In genomic region chr2:98608118-98608961, GRCh38 we compare ENCODE assay signal across 1 cellular context.
TF ChIP-seq lines count a peak whose summit lies in the region.

COA5 (minus strand) TSS chr2:98608512; CDS start chr2:98608405, 107 bp downstream.
A gene with protein sequence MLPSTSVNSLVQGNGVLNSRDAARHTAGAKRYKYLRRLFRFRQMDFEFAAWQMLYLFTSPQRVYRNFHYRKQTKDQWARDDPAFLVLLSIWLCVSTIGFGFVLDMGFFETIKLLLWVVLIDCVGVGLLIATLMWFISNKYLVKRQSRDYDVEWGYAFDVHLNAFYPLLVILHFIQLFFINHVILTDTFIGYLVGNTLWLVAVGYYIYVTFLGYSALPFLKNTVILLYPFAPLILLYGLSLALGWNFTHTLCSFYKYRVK (plus strand): TSS chr2:98608589. CDS start chr2:98609760, 1,171 bp downstream.

TF ChIP-seq in HepG2, 621 proteins besides CTCF, POLR2A, EP300 and RAD21 (continued from another document and continues in another):
- TF ChIP-seq GMEB1 (CRISPR knock-in tag; IDR thresholded peaks at IDR 0.05; ENCODE audit: borderline replicate concordance) (peak; percentile 97), ZBTB7B (CRISPR knock-in tag; IDR thresholded peaks at IDR 0.05) (peak; percentile 86), KLF12 (CRISPR knock-in tag; IDR thresholded peaks at IDR 0.05; ENCODE audit: borderline replicate concordance) (peak; percentile 92), HNRNPK (IDR thresholded peaks at IDR 0.05; ENCODE audit: low read depth, low read length, poor library complexity, severe bottlenecking) (peak; percentile 95), MED8 (CRISPR knock-in tag; IDR thresholded peaks at IDR 0.05; ENCODE audit: insufficient replicate concordance) (peak; percentile 91), ZNF572 (CRISPR knock-in tag; IDR thresholded peaks at IDR 0.05) (peak; percentile 87; the same call in 1 of the 2 replicates), ESRRA (CRISPR knock-in tag; IDR thresholded peaks at IDR 0.05; ENCODE audit: low read depth) (peak; percentile 91), ZNF629 (CRISPR knock-in tag; conservative IDR thresholded peaks at IDR 0.05) (peak; percentile 45; the same call in 1 of the 2 replicates), ZNF563 (CRISPR knock-in tag; IDR thresholded peaks at IDR 0.05) (peak; percentile 97), ZNF556 (CRISPR knock-in tag; IDR thresholded peaks at IDR 0.05; ENCODE audit: borderline replicate concordance) (peak; percentile 87), ZNF138 (CRISPR knock-in tag; IDR thresholded peaks at IDR 0.05; ENCODE audit: low read depth) (peak; percentile 94), TARDBP (CRISPR knock-in tag; IDR thresholded peaks at IDR 0.05) (peak; percentile 96), HMG20A (CRISPR knock-in tag; IDR thresholded peaks at IDR 0.05; ENCODE audit: borderline replicate concordance) (no peak; the same call in 1 of the 2 replicates), NONO (IDR thresholded peaks at IDR 0.05) (no peak), NONO (CRISPR knock-in tag; conservative IDR thresholded peaks at IDR 0.05) (peak; percentile 98), CREM (IDR thresholded peaks at IDR 0.05) (peak; percentile 63; the same call in 1 of the 2 replicates), CREM (CRISPR knock-in tag; IDR thresholded peaks at IDR 0.05) (no peak), MATR3 (CRISPR knock-in tag; IDR thresholded peaks at IDR 0.05) (no peak), KDM5B (CRISPR knock-in tag; IDR thresholded peaks at IDR 0.05; ENCODE audit: borderline replicate concordance) (peak; percentile 92), KDM4B (CRISPR knock-in tag; IDR thresholded peaks at IDR 0.05) (peak; percentile 64; the same call in 1 of the 2 replicates), XRCC5 (optimal IDR thresholded peaks at IDR 0.05; ENCODE audit: low read length) (peak; percentile 90), SETDB1 (CRISPR knock-in tag; IDR thresholded peaks at IDR 0.05; ENCODE audit: borderline replicate concordance) (no peak), ZKSCAN5 (CRISPR knock-in tag; IDR thresholded peaks at IDR 0.05) (0 out of 2 replicates have a peak, but pooled peaks have one; percentile 27), PAF1 (CRISPR knock-in tag; IDR thresholded peaks at IDR 0.05) (no peak), ZNF256 (CRISPR knock-in tag; conservative IDR thresholded peaks at IDR 0.05) (no peak; the same call in 1 of the 2 replicates), CBX5 (CRISPR knock-in tag; IDR thresholded peaks at IDR 0.05; ENCODE audit: borderline replicate concordance) (peak; percentile 64; the same call in 1 of the 2 replicates), CC2D1A (CRISPR knock-in tag; IDR thresholded peaks at IDR 0.05) (no peak), NFIC (IDR thresholded peaks at IDR 0.05; ENCODE audit: low read length) (no peak; the same call in 1 of the 2 replicates), TBP (CRISPR knock-in tag; IDR thresholded peaks at IDR 0.05) (no peak), ZNF33A (CRISPR knock-in tag; IDR thresholded peaks at IDR 0.05; ENCODE audit: borderline replicate concordance) (peak; percentile 98), MYNN (CRISPR knock-in tag; IDR thresholded peaks at IDR 0.05; ENCODE audit: low read depth) (peak; percentile 37; the same call in 1 of the 2 replicates), RFXANK (CRISPR knock-in tag; IDR thresholded peaks at IDR 0.05) (peak; percentile 78; the same call in 1 of the 2 replicates), ZNF20 (CRISPR knock-in tag; IDR thresholded peaks at IDR 0.05) (peak; percentile 80; the same call in 1 of the 2 replicates), ZNF562 (CRISPR knock-in tag; IDR thresholded peaks at IDR 0.05; ENCODE audit: borderline replicate concordance) (no peak), ZNF850 (CRISPR knock-in tag; conservative IDR thresholded peaks at IDR 0.05) (peak; percentile 67; the same call in 1 of the 2 replicates), FOXO4 (CRISPR knock-in tag; conservative IDR thresholded peaks at IDR 0.05) (0 out of 2 replicates have a peak, but pooled peaks have one; percentile 4), ZNF7 (CRISPR knock-in tag; IDR thresholded peaks at IDR 0.05) (no peak), ATF4 (CRISPR knock-in tag; IDR thresholded peaks at IDR 0.05) (peak in 1 of 2 experiments; percentile 80; a peak in 2 of 4 replicates)
- TF ChIP-seq, protein P1, sequence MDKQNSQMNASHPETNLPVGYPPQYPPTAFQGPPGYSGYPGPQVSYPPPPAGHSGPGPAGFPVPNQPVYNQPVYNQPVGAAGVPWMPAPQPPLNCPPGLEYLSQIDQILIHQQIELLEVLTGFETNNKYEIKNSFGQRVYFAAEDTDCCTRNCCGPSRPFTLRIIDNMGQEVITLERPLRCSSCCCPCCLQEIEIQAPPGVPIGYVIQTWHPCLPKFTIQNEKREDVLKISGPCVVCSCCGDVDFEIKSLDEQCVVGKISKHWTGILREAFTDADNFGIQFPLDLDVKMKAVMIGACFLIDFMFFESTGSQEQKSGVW (CRISPR knock-in tag; IDR thresholded peaks at IDR 0.05; ENCODE audit: borderline replicate concordance): peak; percentile 70; the same call in 1 of the 2 replicates
- TF ChIP-seq, protein P2, sequence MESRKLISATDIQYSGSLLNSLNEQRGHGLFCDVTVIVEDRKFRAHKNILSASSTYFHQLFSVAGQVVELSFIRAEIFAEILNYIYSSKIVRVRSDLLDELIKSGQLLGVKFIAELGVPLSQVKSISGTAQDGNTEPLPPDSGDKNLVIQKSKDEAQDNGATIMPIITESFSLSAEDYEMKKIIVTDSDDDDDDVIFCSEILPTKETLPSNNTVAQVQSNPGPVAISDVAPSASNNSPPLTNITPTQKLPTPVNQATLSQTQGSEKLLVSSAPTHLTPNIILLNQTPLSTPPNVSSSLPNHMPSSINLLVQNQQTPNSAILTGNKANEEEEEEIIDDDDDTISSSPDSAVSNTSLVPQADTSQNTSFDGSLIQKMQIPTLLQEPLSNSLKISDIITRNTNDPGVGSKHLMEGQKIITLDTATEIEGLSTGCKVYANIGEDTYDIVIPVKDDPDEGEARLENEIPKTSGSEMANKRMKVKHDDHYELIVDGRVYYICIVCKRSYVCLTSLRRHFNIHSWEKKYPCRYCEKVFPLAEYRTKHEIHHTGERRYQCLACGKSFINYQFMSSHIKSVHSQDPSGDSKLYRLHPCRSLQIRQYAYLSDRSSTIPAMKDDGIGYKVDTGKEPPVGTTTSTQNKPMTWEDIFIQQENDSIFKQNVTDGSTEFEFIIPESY (CRISPR knock-in tag; IDR thresholded peaks at IDR 0.05): peak; percentile 51
- TF ChIP-seq, protein P3, sequence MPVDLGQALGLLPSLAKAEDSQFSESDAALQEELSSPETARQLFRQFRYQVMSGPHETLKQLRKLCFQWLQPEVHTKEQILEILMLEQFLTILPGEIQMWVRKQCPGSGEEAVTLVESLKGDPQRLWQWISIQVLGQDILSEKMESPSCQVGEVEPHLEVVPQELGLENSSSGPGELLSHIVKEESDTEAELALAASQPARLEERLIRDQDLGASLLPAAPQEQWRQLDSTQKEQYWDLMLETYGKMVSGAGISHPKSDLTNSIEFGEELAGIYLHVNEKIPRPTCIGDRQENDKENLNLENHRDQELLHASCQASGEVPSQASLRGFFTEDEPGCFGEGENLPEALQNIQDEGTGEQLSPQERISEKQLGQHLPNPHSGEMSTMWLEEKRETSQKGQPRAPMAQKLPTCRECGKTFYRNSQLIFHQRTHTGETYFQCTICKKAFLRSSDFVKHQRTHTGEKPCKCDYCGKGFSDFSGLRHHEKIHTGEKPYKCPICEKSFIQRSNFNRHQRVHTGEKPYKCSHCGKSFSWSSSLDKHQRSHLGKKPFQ (CRISPR knock-in tag; IDR thresholded peaks at IDR 0.05; ENCODE audit: insufficient replicate concordance): peak; percentile 96
- TF ChIP-seq, protein P4, sequence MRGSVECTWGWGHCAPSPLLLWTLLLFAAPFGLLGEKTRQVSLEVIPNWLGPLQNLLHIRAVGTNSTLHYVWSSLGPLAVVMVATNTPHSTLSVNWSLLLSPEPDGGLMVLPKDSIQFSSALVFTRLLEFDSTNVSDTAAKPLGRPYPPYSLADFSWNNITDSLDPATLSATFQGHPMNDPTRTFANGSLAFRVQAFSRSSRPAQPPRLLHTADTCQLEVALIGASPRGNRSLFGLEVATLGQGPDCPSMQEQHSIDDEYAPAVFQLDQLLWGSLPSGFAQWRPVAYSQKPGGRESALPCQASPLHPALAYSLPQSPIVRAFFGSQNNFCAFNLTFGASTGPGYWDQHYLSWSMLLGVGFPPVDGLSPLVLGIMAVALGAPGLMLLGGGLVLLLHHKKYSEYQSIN (CRISPR knock-in tag; IDR thresholded peaks at IDR 0.05; ENCODE audit: borderline replicate concordance): no peak
- TF ChIP-seq, protein P5, sequence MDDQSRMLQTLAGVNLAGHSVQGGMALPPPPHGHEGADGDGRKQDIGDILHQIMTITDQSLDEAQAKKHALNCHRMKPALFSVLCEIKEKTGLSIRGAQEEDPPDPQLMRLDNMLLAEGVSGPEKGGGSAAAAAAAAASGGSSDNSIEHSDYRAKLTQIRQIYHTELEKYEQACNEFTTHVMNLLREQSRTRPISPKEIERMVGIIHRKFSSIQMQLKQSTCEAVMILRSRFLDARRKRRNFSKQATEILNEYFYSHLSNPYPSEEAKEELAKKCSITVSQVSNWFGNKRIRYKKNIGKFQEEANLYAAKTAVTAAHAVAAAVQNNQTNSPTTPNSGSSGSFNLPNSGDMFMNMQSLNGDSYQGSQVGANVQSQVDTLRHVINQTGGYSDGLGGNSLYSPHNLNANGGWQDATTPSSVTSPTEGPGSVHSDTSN (CRISPR knock-in tag; IDR thresholded peaks at IDR 0.05; ENCODE audit: borderline replicate concordance): no peak
- TF ChIP-seq, protein P6, sequence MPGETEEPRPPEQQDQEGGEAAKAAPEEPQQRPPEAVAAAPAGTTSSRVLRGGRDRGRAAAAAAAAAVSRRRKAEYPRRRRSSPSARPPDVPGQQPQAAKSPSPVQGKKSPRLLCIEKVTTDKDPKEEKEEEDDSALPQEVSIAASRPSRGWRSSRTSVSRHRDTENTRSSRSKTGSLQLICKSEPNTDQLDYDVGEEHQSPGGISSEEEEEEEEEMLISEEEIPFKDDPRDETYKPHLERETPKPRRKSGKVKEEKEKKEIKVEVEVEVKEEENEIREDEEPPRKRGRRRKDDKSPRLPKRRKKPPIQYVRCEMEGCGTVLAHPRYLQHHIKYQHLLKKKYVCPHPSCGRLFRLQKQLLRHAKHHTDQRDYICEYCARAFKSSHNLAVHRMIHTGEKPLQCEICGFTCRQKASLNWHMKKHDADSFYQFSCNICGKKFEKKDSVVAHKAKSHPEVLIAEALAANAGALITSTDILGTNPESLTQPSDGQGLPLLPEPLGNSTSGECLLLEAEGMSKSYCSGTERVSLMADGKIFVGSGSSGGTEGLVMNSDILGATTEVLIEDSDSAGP (CRISPR knock-in tag; IDR thresholded peaks at IDR 0.05; ENCODE audit: borderline replicate concordance): peak; percentile 97
- TF ChIP-seq, protein P7, sequence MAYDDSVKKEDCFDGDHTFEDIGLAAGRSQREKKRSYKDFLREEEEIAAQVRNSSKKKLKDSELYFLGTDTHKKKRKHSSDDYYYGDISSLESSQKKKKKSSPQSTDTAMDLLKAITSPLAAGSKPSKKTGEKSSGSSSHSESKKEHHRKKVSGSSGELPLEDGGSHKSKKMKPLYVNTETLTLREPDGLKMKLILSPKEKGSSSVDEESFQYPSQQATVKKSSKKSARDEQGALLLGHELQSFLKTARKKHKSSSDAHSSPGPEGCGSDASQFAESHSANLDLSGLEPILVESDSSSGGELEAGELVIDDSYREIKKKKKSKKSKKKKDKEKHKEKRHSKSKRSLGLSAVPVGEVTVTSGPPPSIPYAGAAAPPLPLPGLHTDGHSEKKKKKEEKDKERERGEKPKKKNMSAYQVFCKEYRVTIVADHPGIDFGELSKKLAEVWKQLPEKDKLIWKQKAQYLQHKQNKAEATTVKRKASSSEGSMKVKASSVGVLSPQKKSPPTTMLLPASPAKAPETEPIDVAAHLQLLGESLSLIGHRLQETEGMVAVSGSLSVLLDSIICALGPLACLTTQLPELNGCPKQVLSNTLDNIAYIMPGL (CRISPR knock-in tag; IDR thresholded peaks at IDR 0.05; ENCODE audit: borderline replicate concordance in 1 of 2, low read depth in 1 of 2): peak; percentile 98
- TF ChIP-seq, protein P8, sequence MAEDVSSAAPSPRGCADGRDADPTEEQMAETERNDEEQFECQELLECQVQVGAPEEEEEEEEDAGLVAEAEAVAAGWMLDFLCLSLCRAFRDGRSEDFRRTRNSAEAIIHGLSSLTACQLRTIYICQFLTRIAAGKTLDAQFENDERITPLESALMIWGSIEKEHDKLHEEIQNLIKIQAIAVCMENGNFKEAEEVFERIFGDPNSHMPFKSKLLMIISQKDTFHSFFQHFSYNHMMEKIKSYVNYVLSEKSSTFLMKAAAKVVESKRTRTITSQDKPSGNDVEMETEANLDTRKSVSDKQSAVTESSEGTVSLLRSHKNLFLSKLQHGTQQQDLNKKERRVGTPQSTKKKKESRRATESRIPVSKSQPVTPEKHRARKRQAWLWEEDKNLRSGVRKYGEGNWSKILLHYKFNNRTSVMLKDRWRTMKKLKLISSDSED (CRISPR knock-in tag; IDR thresholded peaks at IDR 0.05): peak; percentile 77
